18 cellular contexts compared by ENCODE assay signal in genomic region chr16:68642047-68642435, GRCh38. TPM values are rescaled to one million over a fixed set of nuclear protein-coding genes. Genes with fewer than 3 reads are reported as not detected.
DNase-seq lines count a peak whose midpoint lies in the region; ATAC-seq and TF ChIP-seq lines count a peak whose summit lies in the region.
"Had no signal": no experiment of that assay in that cellular context is flagged by ENCODE, and none has a peak within 500 bp of the region (broad histone marks: within the 10 kb centered on the region; RNA-seq: fewer than 3 reads in every experiment).

No MANE protein-coding gene starts in this region.

- H3K4me2 ChIP-seq in hepatocyte = peak overlapping the region; percentile 85

- no peak overlapping the region for H3K27ac Mint-ChIP-seq in activated CD8-positive, alpha-beta T cell treated with anti-CD3 and anti-CD28 coated beads, Interleukin-2, amount 10 ng/mL, durations not matched to agents 7 days and 5 days
- H3K27ac Mint-ChIP-seq: activated naive CD8-positive, alpha-beta T cell treated with anti-CD3 and anti-CD28 coated beads, Interleukin-2, amount 50 U/mL, for 24 hours; activated T-helper 1 cell treated with anti-CD3 and anti-CD28 coated beads, Interleukin-12 subunit alpha, Interleukin-12 subunit beta, Interleukin-2, Interleukin-4 antibody, amounts not matched to agents 30 ng/mL and 10 ng/mL and 1 ng/mL, durations not matched to agents 14 hours and 24 hours and 36 hours had no signal

- no peak overlapping the region for H3K9ac ChIP-seq in HUES64 (ENCODE audit: low read depth, low read length)

- CTCF ChIA-PET in activated CD8-positive, alpha-beta T cell treated with anti-CD3 and anti-CD28 coated beads, Interleukin-2, amount 10 ng/mL, durations not matched to agents 7 days and 5 days (lab: Charles Lee) = no interaction called here

- POLR2A ChIA-PET in activated CD8-positive, alpha-beta T cell treated with anti-CD3 and anti-CD28 coated beads, Interleukin-2, amount 10 ng/mL, durations not matched to agents 7 days and 5 days (lab: Charles Lee) = no interaction called here

- no peak for DNase-seq in hepatocyte (ENCODE audit: low spot score)
- DNase-seq in activated CD8-positive, alpha-beta T cell treated with anti-CD3 and anti-CD28 coated beads, Interleukin-2, amount 10 ng/mL, durations not matched to agents 7 days and 5 days = no peak
- DNase-seq in glomerular visceral epithelial cell (ENCODE audit: extremely low spot score) = no peak
- no peak for DNase-seq in amniotic stem cell (lab: John Stamatoyannopoulos, UW)
- no peak for DNase-seq in G401 (ENCODE audit: low spot score)
- DNase-seq: activated naive CD8-positive, alpha-beta T cell treated with anti-CD3 and anti-CD28 coated beads, Interleukin-2, amount 50 U/mL, for 24 hours; effector CD8-positive, alpha-beta T cell; NCI-H1436 treated with DMSO at 0.1 percent for 48 hours had no signal

- no peaks in the 10 kb centered on the region for H3K79me2 ChIP-seq in ACC112 (ENCODE audit: control insufficient read depth, insufficient read depth, low read length, unreplicated experiment)
- H3K79me2 ChIP-seq in hepatocyte = peaks cover 7% of the 10 kb centered on the region

- H3K4me3 ChIP-seq in ACC112 (ENCODE audit: low read depth, low read length) (no peak overlapping the region), HUES64 (ENCODE audit: low read length) (peak overlapping the region; percentile 52), hepatocyte (no peak overlapping the region), neuron (ENCODE audit: low read length) (peak overlapping the region; percentile 28)

- H3K27me3 Mint-ChIP-seq in activated CD8-positive, alpha-beta T cell treated with anti-CD3 and anti-CD28 coated beads, Interleukin-2, amount 10 ng/mL, durations not matched to agents 7 days and 5 days (ENCODE audit: low read depth) = peaks cover 49% of the 10 kb centered on the region

- no peaks in the 10 kb centered on the region for H3K36me3 Mint-ChIP-seq in activated CD8-positive, alpha-beta T cell treated with anti-CD3 and anti-CD28 coated beads, Interleukin-2, amount 10 ng/mL, durations not matched to agents 7 days and 5 days (ENCODE audit: low read depth)

- H3K4me1 ChIP-seq in ACC112 (ENCODE audit: control insufficient read depth, insufficient read depth, low read length, unreplicated experiment) = peaks cover 9% of the 10 kb centered on the region
- H3K4me1 ChIP-seq in HUES64 (ENCODE audit: insufficient read depth, low read length) = peaks cover 16% of the 10 kb centered on the region
- peaks cover 38% of the 10 kb centered on the region for H3K4me1 ChIP-seq in hepatocyte (ENCODE audit: insufficient read depth)
- H3K4me1 ChIP-seq in neuron (ENCODE audit: insufficient read depth, low read length) = peaks cover 21% of the 10 kb centered on the region

- peak overlapping the region; percentile 15 for H2AFZ ChIP-seq in ACC112 (ENCODE audit: low read length, unreplicated experiment)
- no peak overlapping the region for H2AFZ ChIP-seq in hepatocyte
- H2AFZ ChIP-seq in neuron (ENCODE audit: low read depth, low read length) = no peak overlapping the region

- H3K9me3 ChIP-seq in HUES64 (ENCODE audit: insufficient read depth, low read depth, low read length) (no peaks in the 10 kb centered on the region), hepatocyte (ENCODE audit: low read depth) (no peaks in the 10 kb centered on the region), neuron (ENCODE audit: low read length) (peaks cover 4% of the 10 kb centered on the region)

- H3K9me3 Mint-ChIP-seq in activated CD8-positive, alpha-beta T cell treated with anti-CD3 and anti-CD28 coated beads, Interleukin-2, amount 10 ng/mL, durations not matched to agents 7 days and 5 days (ENCODE audit: insufficient read depth) = no peaks in the 10 kb centered on the region
- H3K9me3 Mint-ChIP-seq: activated naive CD8-positive, alpha-beta T cell treated with anti-CD3 and anti-CD28 coated beads, Interleukin-2, amount 50 U/mL, for 24 hours; activated T-helper 1 cell treated with anti-CD3 and anti-CD28 coated beads, Interleukin-12 subunit alpha, Interleukin-12 subunit beta, Interleukin-2, Interleukin-4 antibody, amounts not matched to agents 30 ng/mL and 10 ng/mL and 1 ng/mL, durations not matched to agents 14 hours and 24 hours and 36 hours; central memory CD8-positive, alpha-beta T cell had no signal

- H3K9me2 ChIP-seq in hepatocyte (replicated peaks; ENCODE audit: insufficient read depth) = no peaks in the 10 kb centered on the region

- ATAC-seq in activated CD8-positive, alpha-beta T cell treated with anti-CD3 and anti-CD28 coated beads, Interleukin-2, amount 10 ng/mL, durations not matched to agents 7 days and 5 days = no peak
- ATAC-seq: activated naive CD8-positive, alpha-beta T cell treated with anti-CD3 and anti-CD28 coated beads, Interleukin-2, amount 50 U/mL, for 24 hours; HCT116; Right ventricle myocardium inferior had no signal

- H3K27ac ChIP-seq in ACC112 (ENCODE audit: low read depth, low read length) (no peak overlapping the region), HUES64 (ENCODE audit: low read depth, low read length) (no peak overlapping the region), hepatocyte (no peak overlapping the region)
- H3K27ac ChIP-seq: VCaP had no signal

- TF ChIP-seq CTCF in hepatocyte (IDR thresholded peaks at IDR 0.05; ENCODE audit: poor library complexity) = no peak

- 69% methylated on average over 10 of the region's 10 CpGs for whole genome bisulfite sequencing in HUES64
- 73% methylated on average over 10 of the region's 10 CpGs for WGBS in hepatocyte (ENCODE audit: low lambda C conversion rate, missing lambda C conversion rate)

- H3K27me3 ChIP-seq in ACC112 (ENCODE audit: insufficient read depth, low read length) (peaks cover 42% of the 10 kb centered on the region), HUES64 (ENCODE audit: insufficient read depth, low read length) (peaks cover 25% of the 10 kb centered on the region), hepatocyte (peaks cover 10% of the 10 kb centered on the region), neuron (ENCODE audit: insufficient read depth, low read length) (no peaks in the 10 kb centered on the region)

- in situ Hi-C loops in G401 (cut with HindIII; ENCODE audit: low sequenced_read_pairs) = no loop called here

- H4K20me1 ChIP-seq in hepatocyte (ENCODE audit: insufficient read depth, poor library complexity, severe bottlenecking) = no peaks in the 10 kb centered on the region

- H3K36me3 ChIP-seq in ACC112 (ENCODE audit: insufficient read depth, low read length) (no peaks in the 10 kb centered on the region), HUES64 (ENCODE audit: insufficient read depth, low read length) (no peaks in the 10 kb centered on the region), hepatocyte (replicated peaks; ENCODE audit: insufficient read depth, low read depth) (no peaks in the 10 kb centered on the region), neuron (ENCODE audit: insufficient read depth, low read length) (no peaks in the 10 kb centered on the region)

- peaks cover 6% of the 10 kb centered on the region for H3K4me1 Mint-ChIP-seq in activated CD8-positive, alpha-beta T cell treated with anti-CD3 and anti-CD28 coated beads, Interleukin-2, amount 10 ng/mL, durations not matched to agents 7 days and 5 days (ENCODE audit: low read depth)

- H3K4me3 Mint-ChIP-seq in activated CD8-positive, alpha-beta T cell treated with anti-CD3 and anti-CD28 coated beads, Interleukin-2, amount 10 ng/mL, durations not matched to agents 7 days and 5 days = no peak overlapping the region
- H3K4me3 Mint-ChIP-seq: activated naive CD8-positive, alpha-beta T cell treated with anti-CD3 and anti-CD28 coated beads, Interleukin-2, amount 50 U/mL, for 24 hours; activated T-helper 1 cell treated with anti-CD3 and anti-CD28 coated beads, Interleukin-12 subunit alpha, Interleukin-12 subunit beta, Interleukin-2, Interleukin-4 antibody, amounts not matched to agents 30 ng/mL and 10 ng/mL and 1 ng/mL, durations not matched to agents 14 hours and 24 hours and 36 hours; central memory CD8-positive, alpha-beta T cell had no signal

RNA-seq across cellular contexts. Expression of gene CDH3, which starts 3.1 kb away (rescaled TPM):
- 41.7 TPM for polyA plus RNA-seq in HUES64 (2013, experiment 1 of 2)
- 47.7 TPM for polyA plus RNA-seq in HUES64 (2013, experiment 2 of 2)
- 73.2 and 77.6 TPM in 2 replicates for total RNA-seq in hepatocyte
- polyA plus RNA-seq in hepatocyte = 62.4 and 77.4 TPM in 2 replicates
- total RNA-seq in activated CD8-positive, alpha-beta T cell treated with anti-CD3 and anti-CD28 coated beads, Interleukin-2, amount 10 ng/mL, durations not matched to agents 7 days and 5 days = not detected
- 0.10 TPM in 1 of 2 replicates, not detected in the other for total RNA-seq in G401 (2014; rRNA removed; shearing (Covaris generic))
- total RNA-seq: myocyte, Right ventricle myocardium inferior had no signal
- polyA plus RNA-seq: liver had no signal

Comparison
In these comparisons a context has a peak if more than half of its experiments do, and no peak if none do; other contexts are left out.
1. H3K4me3 ChIP-seq: peak in HUES64 (single experiment) and neuron (single experiment); none in ACC112 (single experiment) and hepatocyte (single experiment).
2. RNA of gene CDH3, which starts 3.1 kb away (total RNA-seq): 73.2 to 77.6 TPM in hepatocyte; 0.10 TPM in G401 and not detected in activated CD8-positive, alpha-beta T cell treated with anti-CD3 and anti-CD28 coated beads, Interleukin-2, amount 10 ng/mL, durations not matched to agents 7 days and 5 days; every median in the first group is over 10 times any median in the second.